ENCODE assay signal across 8 cellular contexts in genomic region chr4:98996056-98996941, GRCh38. TPM values are rescaled to one million over a fixed set of nuclear protein-coding genes. Genes with fewer than 3 reads are reported as not detected.
DNase-seq lines count a peak whose midpoint lies in the region; ATAC-seq and TF ChIP-seq lines count a peak whose summit lies in the region.

No MANE protein-coding gene starts in this region.

- no peak for TF ChIP-seq EP300 in transverse colon (IDR thresholded peaks at IDR 0.05; ENCODE audit: low read depth)

- peaks cover 12% of the 10 kb centered on the region for H3K27me3 Mint-ChIP-seq in endothelial cell (ENCODE audit: unreplicated experiment)

- TF ChIP-seq CTCF in DND-41 (IDR thresholded peaks at IDR 0.05; ENCODE audit: borderline replicate concordance, extremely low read depth, low read length, poor library complexity, severe bottlenecking) (no peak), endothelial cell (IDR thresholded peaks at IDR 0.05; ENCODE audit: unreplicated experiment) (no peak), transverse colon (IDR thresholded peaks at IDR 0.05) (no peak)

- H3K9me3 ChIP-seq in DND-41 (ENCODE audit: insufficient read depth, low read length, severe bottlenecking) (no peaks in the 10 kb centered on the region), mucosa of stomach (ENCODE audit: control insufficient read depth, low read length) (no peaks in the 10 kb centered on the region), transverse colon (no peaks in the 10 kb centered on the region)

- intact Hi-C loops in transverse colon (cut with DNase I; ENCODE audit: low total_unique reads), result no loop called here

- DNase-seq in DND-41, result peak; percentile 26
- no peak for DNase-seq in Jurkat, Clone E6-1 (ENCODE audit: low read depth, low spot score)
- DNase-seq in UCSD-AML1 (lab: John Stamatoyannopoulos, UW; ENCODE audit: unreplicated experiment), result peak; percentile 14
- no peak for DNase-seq in endothelial cell (ENCODE audit: low spot score)
- peak; percentile 24 for DNase-seq in transverse colon

- no peaks in the 10 kb centered on the region for H3K9me3 Mint-ChIP-seq in endothelial cell (ENCODE audit: unreplicated experiment)

- peak overlapping the region; percentile 75 for H2AFZ ChIP-seq in DND-41 (ENCODE audit: low read depth, low read length)

- H3K4me3 Mint-ChIP-seq in endothelial cell (ENCODE audit: unreplicated experiment), result peak overlapping the region; percentile 86

- no peaks in the 10 kb centered on the region for H3K36me3 Mint-ChIP-seq in endothelial cell (ENCODE audit: low read depth, unreplicated experiment)

- H3K36me3 ChIP-seq in DND-41 (ENCODE audit: insufficient read depth, low read length) (no peaks in the 10 kb centered on the region; the same call in 1 of the 2 replicates), mucosa of stomach (ENCODE audit: control insufficient read depth, insufficient read depth, low read length) (no peaks in the 10 kb centered on the region), transverse colon (no peaks in the 10 kb centered on the region)

- in situ Hi-C loops in transverse colon (cut with MboI; ENCODE audit: low pct_ligation_motif_present in 1 of 4, low pct_unique_long_range_greater_than_20kb in 1 of 4, low sequenced_read_pairs in 3 of 4), result loop anchor here in 2 of 4 donors (10.0 kb wide), 3 partner anchors 59 to 409 kb away; no protein-coding TSS in a partner anchor

- H3K4me3 ChIP-seq in DND-41 (ENCODE audit: low read depth in 1 of 2, low read length in 2 of 2), result peak overlapping the region; percentile 68 to 71
- peak overlapping the region; percentile 81 for H3K4me3 ChIP-seq in Jurkat, Clone E6-1 (ENCODE audit: low read length)
- peak overlapping the region; percentile 14 for H3K4me3 ChIP-seq in mucosa of stomach (ENCODE audit: low read length)
- peak overlapping the region; percentile 86 to 99 (median 93) for H3K4me3 ChIP-seq in transverse colon

- H4K20me1 ChIP-seq in DND-41 (ENCODE audit: insufficient read depth, low read length), result peaks cover 20% of the 10 kb centered on the region; the same call in 1 of the 2 replicates

- H3K27ac ChIP-seq in DND-41 (ENCODE audit: low read length), result peak overlapping the region; percentile 89
- peak overlapping the region; percentile 90 to 95 (median 92) for H3K27ac ChIP-seq in transverse colon

- peak overlapping the region; percentile 71 for H3K9ac ChIP-seq in DND-41 (ENCODE audit: low read depth, low read length)
- H3K9ac ChIP-seq in mucosa of stomach (ENCODE audit: low read length), result peak overlapping the region; percentile 76

- H3K4me1 ChIP-seq in DND-41 (ENCODE audit: insufficient read depth, low read length), result peaks cover 42% of the 10 kb centered on the region
- H3K4me1 ChIP-seq in mucosa of stomach (ENCODE audit: control insufficient read depth, insufficient read depth, low read length), result peaks cover 7% of the 10 kb centered on the region
- peaks cover 6 to 30% (median 19%) of the 10 kb centered on the region in 4 donors for H3K4me1 ChIP-seq in transverse colon

- peaks cover 58% of the 10 kb centered on the region for H3K79me2 ChIP-seq in DND-41 (ENCODE audit: insufficient read depth, low read length)

- 8 to 20% methylated on average over 6 to 16 of the region's 61 CpGs for WGBS in transverse colon (ENCODE audit: low coverage in 1 of 2), 2 donors

- no peak for TF ChIP-seq POLR2A in transverse colon (IDR thresholded peaks at IDR 0.05)

- H3K27ac Mint-ChIP-seq in endothelial cell (ENCODE audit: unreplicated experiment), result no peak overlapping the region

- H3K4me1 Mint-ChIP-seq in endothelial cell (ENCODE audit: unreplicated experiment), result peaks cover 9% of the 10 kb centered on the region

- peak; percentile 11 for ATAC-seq in DND-41 (ENCODE audit: insufficient read depth, low read depth)
- ATAC-seq in GM21390 (IDR thresholded peaks at IDR 0.05; ENCODE audit: unreplicated experiment), result peak; percentile 19
- no peak for ATAC-seq in HG02840 (IDR thresholded peaks at IDR 0.05; ENCODE audit: low FRiP score, unreplicated experiment)

- no peaks in the 10 kb centered on the region for H3K27me3 ChIP-seq in DND-41 (ENCODE audit: insufficient read depth, low read length, poor library complexity)
- no peaks in the 10 kb centered on the region for H3K27me3 ChIP-seq in mucosa of stomach (ENCODE audit: control insufficient read depth, insufficient read depth, low read length)
- H3K27me3 ChIP-seq in transverse colon, result no peaks in the 10 kb centered on the region

- H3K4me2 ChIP-seq in DND-41 (ENCODE audit: insufficient read depth, low read length), result peak overlapping the region; percentile 68

RNA-seq across cellular contexts. Expression of gene METAP1, which starts 0.8 kb away (rescaled TPM):
- polyA plus RNA-seq in Jurkat, Clone E6-1 (2012; ENCODE audit: insufficient read depth, insufficient read length), result 69.1 TPM
- total RNA-seq in endothelial cell (ENCODE audit: unreplicated experiment) (31.4 TPM), transverse colon (10 to 100 TPM; 34.8 to 66.1 (median 55.9) TPM)

Comparison
In these comparisons a context has a peak if more than half of its experiments do, and no peak if none do; other contexts are left out.
1. DNase-seq: peak in DND-41 (single experiment), UCSD-AML1 (single experiment) and transverse colon (single experiment); none in Jurkat, Clone E6-1 (single experiment) and endothelial cell (single experiment).
2. H3K4me3 ChIP-seq: peak in every context shown above with its lines; median percentile 93 in transverse colon; 81 in Jurkat, Clone E6-1; 70 in DND-41; 14 in mucosa of stomach.